Comparison of ENCODE assay signal across 8 cellular contexts in the genomic region with DNA sequence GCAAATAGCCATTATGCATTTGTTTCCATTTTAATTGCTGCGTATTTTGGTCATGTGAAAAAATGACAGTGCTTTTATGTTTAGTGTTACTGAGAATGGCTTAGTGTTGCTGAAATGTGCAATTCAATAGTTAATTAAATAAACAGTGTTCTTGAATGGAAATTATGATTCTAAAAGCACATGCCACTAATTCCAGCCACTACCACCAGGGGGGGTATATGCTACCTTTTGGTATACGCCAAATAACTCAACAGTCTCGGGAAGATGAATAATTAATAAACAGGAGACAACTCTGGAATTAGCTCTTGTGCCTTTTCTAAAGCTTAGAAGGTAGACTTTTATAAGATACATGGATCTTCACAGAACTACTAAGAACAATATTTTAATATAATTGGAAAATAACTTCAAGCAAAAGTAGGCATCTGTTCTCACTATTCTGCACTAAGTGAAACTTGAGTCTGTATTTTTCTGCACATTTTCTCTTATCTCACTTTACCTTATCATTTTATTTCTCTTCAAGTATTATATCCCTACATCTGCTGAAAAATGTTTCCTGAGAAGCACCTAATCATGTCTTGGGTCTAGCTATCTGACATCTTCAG.
DNase-seq lines count a peak whose midpoint lies in the region; ATAC-seq and TF ChIP-seq lines count a peak whose summit lies in the region.

No MANE protein-coding gene starts in this region.

- TF ChIP-seq CTCF in AG04450 (IDR thresholded peaks at IDR 0.05; ENCODE audit: low read depth, low read length) = peak; percentile 89
- peak; percentile 79 for TF ChIP-seq CTCF in GM12864 (IDR thresholded peaks at IDR 0.05; ENCODE audit: low read depth, low read length, missing control alignments)
- TF ChIP-seq CTCF in PC-3 (conservative IDR thresholded peaks at IDR 0.05; ENCODE audit: low read depth, low read length) = peak; percentile 82
- peak; percentile 52 to 62 for TF ChIP-seq CTCF in brain (conservative IDR thresholded peaks at IDR 0.05)
- peak; percentile 72 for TF ChIP-seq CTCF in lower lobe of right lung (IDR thresholded peaks at IDR 0.05)
- peak in 5 of 6 experiments; percentile 20 to 75 (median 56) for TF ChIP-seq CTCF in thyroid gland (IDR thresholded peaks at IDR 0.05)

- H2AFZ ChIP-seq in PC-3 (ENCODE audit: low read length) = no peak overlapping the region

- H3K79me2 ChIP-seq in PC-3 (ENCODE audit: low read length) = no peaks in the 10 kb centered on the region

- BruUV-seq in PC-3 (replicated peaks; lab: Mats Ljungman, UMichigan) = no TSS peak

- POLR2A ChIA-PET in AG04450 (lab: Yijun Ruan, JAX) = no interaction called here
- POLR2A ChIA-PET in PC-3 (lab: Charles Lee; ENCODE audit: unreplicated experiment) = no interaction called here

- no peak overlapping the region for H3K4me2 ChIP-seq in PC-3 (ENCODE audit: low read length)

- H3F3A ChIP-seq in PC-3 (ENCODE audit: low read length, unreplicated experiment) = no peaks in the 10 kb centered on the region

- no peak overlapping the region for H3K4me3 ChIP-seq in AG04450 (ENCODE audit: low read depth, low read length)
- no peak overlapping the region for H3K4me3 ChIP-seq in GM12864 (ENCODE audit: low read depth, low read length)
- H3K4me3 ChIP-seq in PC-3 (ENCODE audit: low read length) = no peak overlapping the region
- H3K4me3 ChIP-seq in lower lobe of right lung = no peak overlapping the region
- no peak overlapping the region for H3K4me3 ChIP-seq in thyroid gland (replicated peaks in 1 of 3)

- H3K36me3 Mint-ChIP-seq in brain = no peaks in the 10 kb centered on the region

- no peaks in the 10 kb centered on the region for H3K9me2 ChIP-seq in PC-3 (replicated peaks; ENCODE audit: low read length)

- peaks cover 3% of the 10 kb centered on the region for H3K27me3 Mint-ChIP-seq in brain

- peak; percentile 69 for ATAC-seq in HG02759 (IDR thresholded peaks at IDR 0.05; ENCODE audit: unreplicated experiment)
- no peak for ATAC-seq in PC-3
- ATAC-seq in lower lobe of right lung = peak in 1 of 2 donors; percentile 29

- H3K9me3 ChIP-seq in AG04450 (ENCODE audit: control insufficient read depth, insufficient read depth, low read length) = no peaks in the 10 kb centered on the region
- H3K9me3 ChIP-seq in PC-3 (ENCODE audit: low read length) = no peaks in the 10 kb centered on the region
- no peaks in the 10 kb centered on the region for H3K9me3 ChIP-seq in lower lobe of right lung
- no peaks in the 10 kb centered on the region for H3K9me3 ChIP-seq in thyroid gland

- WGBS in thyroid gland, 2 donors = 48 to 56% methylated on average over 3 of the region's 3 CpGs

- no peak overlapping the region for H3K27ac Mint-ChIP-seq in brain

- H4K20me1 ChIP-seq in PC-3 (ENCODE audit: low read length) = no peaks in the 10 kb centered on the region

- intact Hi-C loops in PC-3 (cut with micrococcal nuclease) (loop anchor here (1.0 kb wide), 1 partner anchor 104 kb away; no protein-coding TSS in a partner anchor), lower lobe of right lung (cut with DNase I) (no loop called here), thyroid gland (cut with DNase I) (no loop called here)

- no peaks in the 10 kb centered on the region for H3K4me1 ChIP-seq in PC-3 (ENCODE audit: insufficient read depth, low read length)
- no peaks in the 10 kb centered on the region for H3K4me1 ChIP-seq in lower lobe of right lung
- no peaks in the 10 kb centered on the region for H3K4me1 ChIP-seq in thyroid gland

- no peaks in the 10 kb centered on the region for H3K27me3 ChIP-seq in AG04450 (ENCODE audit: control insufficient read depth, insufficient read depth, low read length)
- no peaks in the 10 kb centered on the region for H3K27me3 ChIP-seq in PC-3 (ENCODE audit: low read length)
- no peaks in the 10 kb centered on the region for H3K27me3 ChIP-seq in lower lobe of right lung (ENCODE audit: low read depth)
- no peaks in the 10 kb centered on the region for H3K27me3 ChIP-seq in thyroid gland

- no peaks in the 10 kb centered on the region for H3K4me1 Mint-ChIP-seq in brain

- H3K27ac ChIP-seq in AG04450 (ENCODE audit: low read depth, low read length) (no peak overlapping the region), PC-3 (ENCODE audit: low read length) (no peak overlapping the region), lower lobe of right lung (no peak overlapping the region), thyroid gland (no peak overlapping the region)

- H3K4me3 Mint-ChIP-seq in brain = no peak overlapping the region

- H3K9ac ChIP-seq in PC-3 (ENCODE audit: low read length) = no peak overlapping the region

- CTCF ChIA-PET in AG04450 (lab: Charles Lee) (interaction anchor here (0.5 to 6.2 kb wide), 27 partner anchors 8 to 1447 kb away, joined by 3 to 87 read pairs (median 6); no protein-coding TSS in a partner anchor), PC-3 (lab: Charles Lee) (interaction anchor here (0.6 kb wide), 2 partner anchors 9 to 11 kb away, joined by 3 read pairs; no protein-coding TSS in a partner anchor)

- H3K36me3 ChIP-seq in PC-3 (ENCODE audit: low read depth, low read length) (no peaks in the 10 kb centered on the region), lower lobe of right lung (no peaks in the 10 kb centered on the region), thyroid gland (no peaks in the 10 kb centered on the region)

- DNase-seq in AG04450 (ENCODE audit: low read depth, low spot score) = peak; percentile 18
- DNase-seq in GM12864 (ENCODE audit: low read depth) = peak; percentile 19
- peak; percentile 69 for DNase-seq in PC-3
- no peak for DNase-seq in lower lobe of right lung
- peak; percentile 32 to 45 for DNase-seq in thyroid gland
- DNase-seq in NCI-H345 treated with DMSO at 0.1 percent for 48 hours (lab: John Stamatoyannopoulos, UW; ENCODE audit: unreplicated experiment) = no peak

- peaks cover 3 to 12% (median 4%) of the 10 kb centered on the region in 5 experiments for H3K9me3 Mint-ChIP-seq in brain

- TF ChIP-seq POLR2A in thyroid gland (IDR thresholded peaks at IDR 0.05) = no peak

Comparison
In these comparisons a context has a peak if more than half of its experiments do, and no peak if none do; other contexts are left out.
1. DNase-seq: peak in AG04450 (single experiment), GM12864 (single experiment), PC-3 (single experiment) and thyroid gland (2 of 2); none in lower lobe of right lung (single experiment) and NCI-H345 treated with DMSO at 0.1 percent for 48 hours (single experiment).
2. Peak in every context shown above with its lines, with median percentiles within 50 percentile points of each other: CTCF ChIP-seq.